17 cellular contexts compared by ENCODE assay signal in genomic region chr1:7187121-7187510, GRCh38.
"Had no signal": no experiment of that assay in that cellular context is flagged by ENCODE, and none has a peak within 500 bp of the region (broad histone marks: within the 10 kb centered on the region; RNA-seq: fewer than 3 reads in every experiment).

No MANE protein-coding gene starts in this region.

- H3K4me1 ChIP-seq: SJCRH30 had no signal

- H3K9me3 ChIP-seq: SJCRH30 had no signal

- H3K36me3 ChIP-seq: SJCRH30 had no signal

- H3K9ac ChIP-seq: KMS-11 had no signal

- H3K4me1 Mint-ChIP-seq: IgD-negative memory B cell had no signal

- H3K27ac ChIP-seq: HL-60, KMS-11, RWPE1, SJCRH30 had no signal

- H3K4me2 ChIP-seq: KMS-11 had no signal

- ATAC-seq: K562, Panc1, PC-3, SK-N-SH treated with all-trans-retinoic acid at 6 μM for 48 hours had no signal

- H3K4me3 Mint-ChIP-seq: IgD-negative memory B cell had no signal

- H3K27ac Mint-ChIP-seq: IgD-negative memory B cell had no signal

- DNase-seq: Kasumi-1; MM.1S; NCI-H187; NCI-H2029; NCI-H446 treated with DMSO at 0.1 percent for 48 hours; NK-92 treated with Interleukin-12 subunit alpha and Interleukin-12 subunit beta, amount 100 ng/mL, for 24 hours; PC-3; SHP77 treated with DMSO at 0.1 percent for 48 hours; SJCRH30; T-helper 1 cell had no signal

- H3K4me3 ChIP-seq: K562, SJCRH30 had no signal
